In the genomic region with DNA sequence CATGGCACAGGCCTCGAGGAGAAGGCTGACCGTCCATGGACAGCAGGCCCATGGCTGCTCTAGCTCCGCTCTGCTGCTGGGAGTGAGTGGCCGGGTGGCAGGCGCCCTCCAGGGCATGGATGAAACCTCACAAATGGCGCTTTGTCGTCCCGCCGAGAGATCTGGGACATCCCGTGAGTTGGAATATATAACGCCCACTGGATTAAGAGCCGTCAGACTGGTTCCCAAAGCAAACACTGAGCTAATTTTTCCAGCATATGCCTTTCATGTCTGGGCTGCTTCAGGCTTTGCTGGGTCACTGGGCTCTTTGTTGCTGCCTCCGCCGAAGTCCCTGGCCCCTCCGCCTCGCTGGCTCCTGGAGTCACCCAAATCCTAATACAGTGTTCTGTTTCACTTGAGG, we compare ENCODE assay signal across 19 cellular contexts.
DNase-seq lines count a peak whose midpoint lies in the region; TF ChIP-seq lines count a peak whose summit lies in the region.
"Had no signal": no experiment of that assay in that cellular context is flagged by ENCODE, and none has a peak within 500 bp of the region (broad histone marks: within the 10 kb centered on the region; RNA-seq: fewer than 3 reads in every experiment).

No MANE protein-coding gene starts in this region.

- H3K27me3 ChIP-seq in spleen (replicated peaks in 1 of 7), result peaks cover 0 to 28% (median 0%) of the 10 kb centered on the region in 7 donors
- H3K27me3 ChIP-seq: BLaER1 treated with 17β-estradiol and CSF1 and Interleukin-3, amounts not matched to agents 10 nM and 100 nM had no signal

- in situ Hi-C loops in SK-MEL-5 (cut with HindIII; ENCODE audit: low pct_unique_long_range_greater_than_20kb, low sequenced_read_pairs), result no loop called here

- intact Hi-C loops in spleen (cut with DNase I; ENCODE audit: low total_unique reads) (no loop called here), CD14-positive monocyte (cut with micrococcal nuclease) (no loop called here)

- H3K36me3 ChIP-seq in spleen, result no peaks in the 10 kb centered on the region
- H3K36me3 ChIP-seq: BLaER1 treated with 17β-estradiol and CSF1 and Interleukin-3, amounts not matched to agents 10 nM and 100 nM had no signal

- peaks cover 14% of the 10 kb centered on the region for H3K27me3 Mint-ChIP-seq in nephron progenitor cell (ENCODE audit: low read depth, poor library complexity)
- peaks cover 2 to 6% (median 3%) of the 10 kb centered on the region in 3 donors for H3K27me3 Mint-ChIP-seq in CD14-positive monocyte (ENCODE audit: low read depth in 3 of 3)

- no peak overlapping the region for H3K27ac ChIP-seq in spleen
- H3K27ac ChIP-seq: BLaER1 treated with 17β-estradiol and CSF1 and Interleukin-3, amounts not matched to agents 10 nM and 100 nM; KMS-11 had no signal

- H3K9me3 Mint-ChIP-seq in nephron progenitor cell (peaks cover 3% of the 10 kb centered on the region), CD14-positive monocyte (peaks cover 0 to 5% (median 3%) of the 10 kb centered on the region in 7 donors)

- H3K4me1 ChIP-seq in spleen, result no peaks in the 10 kb centered on the region
- H3K4me1 ChIP-seq: BLaER1 treated with 17β-estradiol and CSF1 and Interleukin-3, amounts not matched to agents 10 nM and 100 nM had no signal

- no peak overlapping the region for H3K4me3 ChIP-seq in spleen
- H3K4me3 ChIP-seq: BLaER1 treated with 17β-estradiol and CSF1 and Interleukin-3, amounts not matched to agents 10 nM and 100 nM; GM12878; GM23338 had no signal

- TF ChIP-seq POLR2A in spleen (IDR thresholded peaks at IDR 0.05), result no peak

- H3K9me3 ChIP-seq in spleen, result no peaks in the 10 kb centered on the region
- H3K9me3 ChIP-seq: BLaER1 treated with 17β-estradiol and CSF1 and Interleukin-3, amounts not matched to agents 10 nM and 100 nM had no signal

- DNase-seq in SIG-M5 treated with dmso at 0.1 percent for 504 hours (lab: John Stamatoyannopoulos, UW; ENCODE audit: unreplicated experiment), result peak; percentile 61
- no peak for DNase-seq in SIG-M5 (lab: John Stamatoyannopoulos, UW)
- DNase-seq in SK-MEL-5 (ENCODE audit: low read depth, low spot score), result peak; percentile 47
- no peak for DNase-seq in nephron progenitor cell
- DNase-seq in spleen, result peak; percentile 51
- DNase-seq in CD14-positive monocyte (ENCODE audit: low spot score), result no peak
- no peak for DNase-seq in DMS79 treated with DMSO at 0.1 percent for 48 hours (lab: John Stamatoyannopoulos, UW)
- no peak for DNase-seq in stimulated activated CD4-positive, alpha-beta T cell treated with anti-CD3 and anti-CD28 coated beads, Interleukin-2, amount 100 ng/mL, for 24 hours
- DNase-seq: 8988T, DND-41, NCI-H1417, NCI-H1694 treated with DMSO at 0.1 percent for 48 hours, NCI-H446, NCI-H526, Right ventricle myocardium superior had no signal

- no peak overlapping the region for H3K4me3 Mint-ChIP-seq in nephron progenitor cell
- H3K4me3 Mint-ChIP-seq in CD14-positive monocyte, result no peak overlapping the region
- H3K4me3 Mint-ChIP-seq: GM23338 had no signal

- H3K27ac Mint-ChIP-seq in nephron progenitor cell (peak overlapping the region; percentile 80), CD14-positive monocyte (no peak overlapping the region)
- H3K27ac Mint-ChIP-seq: GM23338 had no signal

- H3K4me1 Mint-ChIP-seq in nephron progenitor cell (peaks cover 35% of the 10 kb centered on the region), CD14-positive monocyte (no peaks in the 10 kb centered on the region)
- H3K4me1 Mint-ChIP-seq: GM23338 had no signal

- H3K36me3 Mint-ChIP-seq in nephron progenitor cell (ENCODE audit: low read depth) (no peaks in the 10 kb centered on the region), CD14-positive monocyte (no peaks in the 10 kb centered on the region)

- no peak for TF ChIP-seq CTCF in nephron progenitor cell (IDR thresholded peaks at IDR 0.05)
- no peak for TF ChIP-seq CTCF in spleen (IDR thresholded peaks at IDR 0.05 in 8 of 11, conservative IDR thresholded peaks at IDR 0.05 in 3 of 11)
- TF ChIP-seq CTCF in CD14-positive monocyte (IDR thresholded peaks at IDR 0.05), result no peak

- 93 to 97% (median 95%) methylated on average over 16 of the region's 16 CpGs for WGBS in spleen, 5 donors

Comparison
In these comparisons a context has a peak if more than half of its experiments do, and no peak if none do; other contexts are left out.
1. DNase-seq: peak in SIG-M5 treated with dmso at 0.1 percent for 504 hours (single experiment), SK-MEL-5 (single experiment) and spleen (single experiment); none in SIG-M5 (single experiment), nephron progenitor cell (single experiment), CD14-positive monocyte (single experiment), DMS79 treated with DMSO at 0.1 percent for 48 hours (single experiment) and stimulated activated CD4-positive, alpha-beta T cell treated with anti-CD3 and anti-CD28 coated beads, Interleukin-2, amount 100 ng/mL, for 24 hours (0 of 2).